ENCODE assay signal across 21 cellular contexts in genomic region chr16:86879268-86879667, GRCh38.
DNase-seq lines count a peak whose midpoint lies in the region; ATAC-seq, FAIRE-seq and TF ChIP-seq lines count a peak whose summit lies in the region.
"Had no signal": no experiment of that assay in that cellular context is flagged by ENCODE, and none has a peak within 500 bp of the region (broad histone marks: within the 10 kb centered on the region; RNA-seq: fewer than 3 reads in every experiment).

No MANE protein-coding gene starts in this region.

- no peak overlapping the region for H3K18ac ChIP-seq in H1 (ENCODE audit: extremely low read depth, low read length)

- no peaks in the 10 kb centered on the region for H3K79me1 ChIP-seq in H1 (ENCODE audit: low read depth, low read length)

- H3K4me2 ChIP-seq in H1 (ENCODE audit: insufficient read depth in 1 of 2, low read depth in 2 of 2, low read length in 2 of 2), result no peak overlapping the region
- H3K4me2 ChIP-seq: BLaER1 treated with 17β-estradiol and CSF1 and Interleukin-3, amounts not matched to agents 10 nM and 100 nM had no signal

- H3K36me3 Mint-ChIP-seq in nephron progenitor cell (ENCODE audit: low read depth), result peaks cover 2% of the 10 kb centered on the region
- H3K36me3 Mint-ChIP-seq: CD8-positive, alpha-beta memory T cell had no signal

- H3K9me3 Mint-ChIP-seq in nephron progenitor cell, result peaks cover 12% of the 10 kb centered on the region

- no peak overlapping the region for H3K4ac ChIP-seq in H1 (replicated peaks; ENCODE audit: insufficient read length, low read depth, low read length)

- no peak overlapping the region for H3K9ac ChIP-seq in H1 (replicated peaks in 1 of 4; ENCODE audit: extremely low read depth in 1 of 4, low read depth in 3 of 4, low read length in 3 of 4)
- H3K9ac ChIP-seq: BLaER1 treated with 17β-estradiol and CSF1 and Interleukin-3, amounts not matched to agents 10 nM and 100 nM; GM23248 had no signal

- H4K8ac ChIP-seq in H1 (ENCODE audit: extremely low read depth, insufficient read depth, low read length), result 0 out of 2 replicates have a peak overlapping the region, but pooled peaks have one; percentile 58

- H3K4me1 ChIP-seq in SJCRH30, result peaks cover 27% of the 10 kb centered on the region
- peaks cover 0 to 2% (median 0%) of the 10 kb centered on the region in 4 experiments; a peak in 1 of 7 replicates for H3K4me1 ChIP-seq in H1 (replicated peaks in 1 of 4; ENCODE audit: control insufficient read depth in 3 of 4, insufficient read depth in 4 of 4, low read length in 3 of 4)

- no peak overlapping the region; the same call in 1 of the 2 replicates for H2AK5ac ChIP-seq in H1 (ENCODE audit: low read depth, low read length)

- no peak for ATAC-seq in GM19395 (IDR thresholded peaks at IDR 0.05; ENCODE audit: unreplicated experiment)
- ATAC-seq: GM12878 had no signal

- H3K27ac ChIP-seq in SJCRH30 (no peak overlapping the region; the same call in 1 of the 2 replicates), H1 (ENCODE audit: low read depth, low read length) (no peak overlapping the region)
- H3K27ac ChIP-seq: BLaER1 treated with 17β-estradiol and CSF1 and Interleukin-3, amounts not matched to agents 10 nM and 100 nM; GM23248; HL-60 had no signal

- no peak overlapping the region for H2BK15ac ChIP-seq in H1 (ENCODE audit: low read length)

- H3K4me3 ChIP-seq in SJCRH30 (peak overlapping the region; percentile 19; the same call in 1 of the 2 replicates), H1 (ENCODE audit: extremely low read depth in 1 of 4, insufficient read depth in 2 of 4, low read depth in 3 of 4, low read length in 4 of 4) (no peak overlapping the region)
- H3K4me3 ChIP-seq: BLaER1 treated with 17β-estradiol and CSF1 and Interleukin-3, amounts not matched to agents 10 nM and 100 nM; GM12878; GM23248 had no signal

- no peak overlapping the region for H2BK12ac ChIP-seq in H1 (ENCODE audit: low read depth, low read length)

- no peak overlapping the region for H3K23ac ChIP-seq in H1 (ENCODE audit: insufficient read length)

- H3K4me1 Mint-ChIP-seq in nephron progenitor cell, result peaks cover 68% of the 10 kb centered on the region
- H3K4me1 Mint-ChIP-seq: B cell; CD8-positive, alpha-beta memory T cell had no signal

- no peak overlapping the region for H2BK120ac ChIP-seq in H1 (replicated peaks; ENCODE audit: low read depth, low read length)

- no peaks in the 10 kb centered on the region for H3K9me3 ChIP-seq in SJCRH30 (replicated peaks)
- H3K9me3 ChIP-seq in H1 (ENCODE audit: insufficient read depth in 2 of 2, low read depth in 1 of 2, low read length in 1 of 2), result no peaks in the 10 kb centered on the region

- TF ChIP-seq RAD21 in H1 (IDR thresholded peaks at IDR 0.05 in 1 of 2, conservative IDR thresholded peaks at IDR 0.05 in 1 of 2; ENCODE audit: low read depth in 2 of 2, low read length in 2 of 2), result no peak

- no peak overlapping the region for H3K56ac ChIP-seq in H1 (replicated peaks; ENCODE audit: insufficient read length, low read depth, low read length)

- no peaks in the 10 kb centered on the region for H3K27me3 ChIP-seq in SJCRH30
- no peaks in the 10 kb centered on the region; a peak in 1 of 7 replicates for H3K27me3 ChIP-seq in H1 (replicated peaks in 1 of 4; ENCODE audit: control insufficient read depth in 3 of 4, extremely low read depth in 1 of 4, insufficient read depth in 3 of 4, low read length in 3 of 4)

- FAIRE-seq in H1 (lab: Jason Lieb, UNC), result no peak
- FAIRE-seq: GM12878, GM19239, H54 had no signal

- no peak for TF ChIP-seq POLR2A in H1 (IDR thresholded peaks at IDR 0.05; ENCODE audit: control extremely low read depth in 1 of 2, low read depth in 2 of 2, low read length in 2 of 2)

- in situ Hi-C loops in KBM-7 (cut with MboI; ENCODE audit: low pct_unique_long_range_greater_than_20kb, low sequenced_read_pairs), result no loop called here

- TF ChIP-seq EP300 in H1 (IDR thresholded peaks at IDR 0.05; ENCODE audit: borderline replicate concordance in 1 of 2, low read depth in 2 of 2, low read length in 2 of 2), result no peak

- 94% methylated on average over 11 of the region's 11 CpGs; no CpG with 5 or more reads in 1 of the 2 experiments for WGBS in H1 (ENCODE audit: extremely low coverage in 1 of 2, insufficient coverage in 1 of 2, insufficient read length in 1 of 2, insufficient replicate concordance in 2 of 2, low coverage in 1 of 2, low lambda C conversion rate in 2 of 2, missing lambda C conversion rate in 1 of 2), 2 experiments

- H3K14ac ChIP-seq in H1 (ENCODE audit: insufficient read length), result no peak overlapping the region

- H3K27ac Mint-ChIP-seq in nephron progenitor cell, result peak overlapping the region; percentile 25
- H3K27ac Mint-ChIP-seq: B cell; CD8-positive, alpha-beta memory T cell; HFFc6 had no signal

- CTCF ChIA-PET in H1 (lab: Charles Lee; ENCODE audit: partially characterized antibody), result interaction anchor here (0.6 to 1.5 kb wide), 5 partner anchors 11 to 315 kb away, joined by 3 to 5 read pairs (median 3); no protein-coding TSS in a partner anchor

- H4K91ac ChIP-seq in H1 (replicated peaks; ENCODE audit: insufficient read length, low read length), result no peak overlapping the region

- no peaks in the 10 kb centered on the region for H3K36me3 ChIP-seq in SJCRH30
- no peaks in the 10 kb centered on the region for H3K36me3 ChIP-seq in H1 (ENCODE audit: control insufficient read depth in 2 of 4, insufficient read depth in 4 of 4, low read length in 3 of 4)
- H3K36me3 ChIP-seq: BLaER1 treated with 17β-estradiol and CSF1 and Interleukin-3, amounts not matched to agents 10 nM and 100 nM had no signal

- TF ChIP-seq CTCF in H1 (IDR thresholded peaks at IDR 0.05; ENCODE audit: control extremely low read depth in 1 of 3, insufficient read depth in 1 of 3, low read depth in 1 of 3, low read length in 3 of 3) (no peak), nephron progenitor cell (IDR thresholded peaks at IDR 0.05) (no peak)

- H4K20me1 ChIP-seq in H1 (replicated peaks in 1 of 2; ENCODE audit: control insufficient read depth in 1 of 2, insufficient read depth in 2 of 2, low read length in 2 of 2), result no peaks in the 10 kb centered on the region
- H4K20me1 ChIP-seq: BLaER1 treated with 17β-estradiol and CSF1 and Interleukin-3, amounts not matched to agents 10 nM and 100 nM had no signal

- no peak overlapping the region for H2BK5ac ChIP-seq in H1 (ENCODE audit: low read depth, low read length)

- no peak overlapping the region for H4K5ac ChIP-seq in H1 (ENCODE audit: insufficient read length, low read depth, low read length)

- no peaks in the 10 kb centered on the region for H3K23me2 ChIP-seq in H1 (ENCODE audit: low read depth, low read length)

- DNase-seq in SJCRH30, result no peak
- no peak for DNase-seq in H1 (ENCODE audit: low read depth in 1 of 2, low spot score in 2 of 2)
- no peak for DNase-seq in nephron progenitor cell
- DNase-seq in NCI-H187 (lab: John Stamatoyannopoulos, UW), result no peak
- DNase-seq in KBM-7, result no peak
- DNase-seq: CD8-positive, alpha-beta memory T cell; COR-L47; DMS 273 treated with DMSO at 0.1 percent for 48 hours; DMS53; DND-41; EL; GM23248; HCEC 1CT; HFFc6 had no signal

- H3K79me2 ChIP-seq in H1 (ENCODE audit: control insufficient read depth in 1 of 2, insufficient read depth in 2 of 2, low read length in 2 of 2), result no peaks in the 10 kb centered on the region

- H3K27me3 Mint-ChIP-seq in nephron progenitor cell (ENCODE audit: low read depth, poor library complexity), result peaks cover 70% of the 10 kb centered on the region

- no peak overlapping the region for H3K4me3 Mint-ChIP-seq in nephron progenitor cell
- H3K4me3 Mint-ChIP-seq: B cell; CD8-positive, alpha-beta memory T cell; HFFc6 had no signal

- H2AFZ ChIP-seq in H1 (ENCODE audit: low read length), result no peak overlapping the region
- H2AFZ ChIP-seq: GM23248 had no signal

- POLR2A ChIA-PET in H1 (lab: Charles Lee; ENCODE audit: partially characterized antibody), result interaction anchor here (0.6 kb wide), 1 partner anchor 184 kb away, joined by 3 read pairs; no protein-coding TSS in a partner anchor

- H2BK20ac ChIP-seq in H1 (ENCODE audit: low read length), result no peak overlapping the region

TF ChIP-seq in H1, 55 proteins besides CTCF, POLR2A, EP300 and RAD21:
- TF ChIP-seq KDM1A (IDR thresholded peaks at IDR 0.05; ENCODE audit: borderline replicate concordance, low read length) (peak; percentile 35; the same call in 1 of the 2 replicates), FOSL1 (IDR thresholded peaks at IDR 0.05; ENCODE audit: insufficient read depth, low read depth, low read length) (no peak)
